ENCODE assay signal across 8 cellular contexts in genomic region chr12:112013601-112014402, GRCh38. TPM values are rescaled to one million over a fixed set of nuclear protein-coding genes. Genes with fewer than 3 reads are reported as not detected.
DNase-seq lines count a peak whose midpoint lies in the region; ATAC-seq, FAIRE-seq and TF ChIP-seq lines count a peak whose summit lies in the region.

No MANE protein-coding gene starts in this region.

- H3K27ac ChIP-seq in A549 (peak overlapping the region; percentile 93 to 96), mesendoderm (ENCODE audit: low read depth, low read length) (peak overlapping the region; percentile 79)
- H3K27ac ChIP-seq in effector memory CD4-positive, alpha-beta T cell (ENCODE audit: insufficient read depth, low read length, poor library complexity, severe bottlenecking) = peak overlapping the region; percentile 81

- H3K9ac ChIP-seq in mesendoderm (ENCODE audit: low read length) = peak overlapping the region; percentile 80

- no peak overlapping the region for H4K8ac ChIP-seq in mesendoderm (ENCODE audit: low read depth, low read length)

- peak overlapping the region; percentile 34 for H3K18ac ChIP-seq in mesendoderm (ENCODE audit: low read length)

- WGBS in A549 (ENCODE audit: missing lambda C conversion rate) = 2% methylated on average over 43 of the region's 54 CpGs
- no CpG with 5 or more reads among the region's 54 CpGs for WGBS in mesendoderm (ENCODE audit: extremely low coverage, insufficient coverage, low lambda C conversion rate)

- peak overlapping the region; percentile 98 for H3K4me3 Mint-ChIP-seq in activated CD8-positive, alpha-beta T cell treated with anti-CD3 and anti-CD28 coated beads for 36 hours

- intact Hi-C loops in activated CD8-positive, alpha-beta T cell treated with anti-CD3 and anti-CD28 coated beads for 36 hours (cut with micrococcal nuclease) = loop anchor here (5.0 kb wide), 1 partner anchor 67 kb away; no protein-coding TSS in a partner anchor

- TF ChIP-seq RAD21 in A549 (conservative IDR thresholded peaks at IDR 0.05 in 1 of 2, IDR thresholded peaks at IDR 0.05 in 1 of 2) = no peak

- peaks cover 43% of the 10 kb centered on the region for H3K79me2 ChIP-seq in mesendoderm (ENCODE audit: control insufficient read depth, insufficient read depth, low read length)

- H3K23ac ChIP-seq in mesendoderm (ENCODE audit: low read length) = peak overlapping the region; percentile 67

- no peak overlapping the region for H2AK5ac ChIP-seq in mesendoderm (ENCODE audit: low read length)

- H3K4me2 ChIP-seq in A549 (peak overlapping the region; percentile 93), mesendoderm (ENCODE audit: low read length) (peak overlapping the region; percentile 68)

- H3K4me1 ChIP-seq in A549 = peaks cover 30% of the 10 kb centered on the region
- H3K4me1 ChIP-seq in effector memory CD4-positive, alpha-beta T cell (ENCODE audit: control insufficient read depth, insufficient read depth, low read length, poor library complexity, severe bottlenecking) = peaks cover 45% of the 10 kb centered on the region
- peaks cover 2% of the 10 kb centered on the region for H3K4me1 ChIP-seq in mesendoderm (ENCODE audit: control insufficient read depth, low read depth, low read length)

- no peaks in the 10 kb centered on the region for H3K27me3 ChIP-seq in effector memory CD4-positive, alpha-beta T cell (replicated peaks; ENCODE audit: control insufficient read depth, insufficient read depth, low read length, poor library complexity, severe bottlenecking)
- H3K27me3 ChIP-seq in mesendoderm (ENCODE audit: insufficient read depth, low read length, poor library complexity) = no peaks in the 10 kb centered on the region

- no peak overlapping the region for H2BK15ac ChIP-seq in mesendoderm (replicated peaks; ENCODE audit: low read depth)

- peaks cover 53% of the 10 kb centered on the region for H3K4me1 Mint-ChIP-seq in activated CD8-positive, alpha-beta T cell treated with anti-CD3 and anti-CD28 coated beads for 36 hours (ENCODE audit: low read depth)

- DNase-seq in A549 (ENCODE audit: low read depth in 1 of 2, low spot score in 1 of 2) (peak; percentile 44 to 89), NCI-H748 (lab: John Stamatoyannopoulos, UW; ENCODE audit: unreplicated experiment) (peak; percentile 86), mesendoderm (peak; percentile 91)
- DNase-seq in activated CD8-positive, alpha-beta T cell treated with anti-CD3 and anti-CD28 coated beads for 36 hours = peak; percentile 86
- DNase-seq in effector memory CD4-positive, alpha-beta T cell = peak; percentile 46 to 60 (median 58)
- peak; percentile 17 for DNase-seq in stimulated activated CD8-positive, alpha-beta memory T cell treated with anti-CD3 and anti-CD28 coated beads, Interleukin-15, amount 100 ng/mL, for 24 hours (ENCODE audit: low read depth)

- no peak for TF ChIP-seq CTCF in A549 (IDR thresholded peaks at IDR 0.05)
- TF ChIP-seq CTCF in activated CD8-positive, alpha-beta T cell treated with anti-CD3 and anti-CD28 coated beads for 36 hours (IDR thresholded peaks at IDR 0.05) = peak; percentile 39

- H3K36me3 Mint-ChIP-seq in activated CD8-positive, alpha-beta T cell treated with anti-CD3 and anti-CD28 coated beads for 36 hours (ENCODE audit: low read depth) = peaks cover 55% of the 10 kb centered on the region

- H4K5ac ChIP-seq in mesendoderm (ENCODE audit: low read length) = no peak overlapping the region

- TF ChIP-seq EP300 in A549 (IDR thresholded peaks at IDR 0.05) = no peak

- TF ChIP-seq POLR2A in A549 (IDR thresholded peaks at IDR 0.05; ENCODE audit: low read length) = peak; percentile 55

- H3K36me3 ChIP-seq in effector memory CD4-positive, alpha-beta T cell (ENCODE audit: control insufficient read depth, insufficient read depth, low read length) = peaks cover 16% of the 10 kb centered on the region
- no peaks in the 10 kb centered on the region for H3K36me3 ChIP-seq in mesendoderm (ENCODE audit: control insufficient read depth, insufficient read depth, low read length)

- no peaks in the 10 kb centered on the region for H3K9me3 ChIP-seq in A549
- H3K9me3 ChIP-seq in effector memory CD4-positive, alpha-beta T cell (ENCODE audit: control insufficient read depth, low read length) = no peaks in the 10 kb centered on the region

- ATAC-seq in A549 (peak; percentile 75 to 78), GM18907 (IDR thresholded peaks at IDR 0.05; ENCODE audit: unreplicated experiment) (peak; percentile 28), HG03439 (IDR thresholded peaks at IDR 0.05; ENCODE audit: unreplicated experiment) (peak; percentile 38)
- peak; percentile 48 for ATAC-seq in activated CD8-positive, alpha-beta T cell treated with anti-CD3 and anti-CD28 coated beads for 36 hours

- H3K4me3 ChIP-seq in A549 = peak overlapping the region; percentile 86
- H3K4me3 ChIP-seq in effector memory CD4-positive, alpha-beta T cell (ENCODE audit: insufficient read depth, low read depth, low read length, poor library complexity, severe bottlenecking) = peak overlapping the region; percentile 87
- H3K4me3 ChIP-seq in mesendoderm (ENCODE audit: low read length) = peak overlapping the region; percentile 53

- H3K79me1 ChIP-seq in mesendoderm (ENCODE audit: low read length) = peaks cover 19% of the 10 kb centered on the region

- H2BK5ac ChIP-seq in mesendoderm (ENCODE audit: low read length) = peak overlapping the region; percentile 29

- POLR2A ChIA-PET in A549 (lab: Yijun Ruan, JAX) = interaction anchor here (0.5 to 2.9 kb wide), 13 partner anchors 9 to 172 kb away, joined by 3 to 22 read pairs (median 3); partner anchors contain the start of gene MAPKAPK5
- POLR2A ChIA-PET in activated CD8-positive, alpha-beta T cell treated with anti-CD3 and anti-CD28 coated beads for 36 hours (lab: Charles Lee) = interaction anchor here (0.6 to 4.4 kb wide), 29 partner anchors 10 to 370 kb away, joined by 3 to 32 read pairs (median 4); partner anchors contain the start of genes MAPKAPK5, NAA25 and TRAFD1

- no peak overlapping the region for H2BK120ac ChIP-seq in mesendoderm (ENCODE audit: low read depth, low read length)

- peak overlapping the region; percentile 98 for H3K27ac Mint-ChIP-seq in activated CD8-positive, alpha-beta T cell treated with anti-CD3 and anti-CD28 coated beads for 36 hours

- no peaks in the 10 kb centered on the region for H3K27me3 Mint-ChIP-seq in activated CD8-positive, alpha-beta T cell treated with anti-CD3 and anti-CD28 coated beads for 36 hours

- H3K56ac ChIP-seq in mesendoderm (ENCODE audit: low read length) = peak overlapping the region; percentile 86

- FAIRE-seq in A549 (lab: Jason Lieb, UNC) = no peak

- no peaks in the 10 kb centered on the region for H3K9me3 Mint-ChIP-seq in activated CD8-positive, alpha-beta T cell treated with anti-CD3 and anti-CD28 coated beads for 36 hours

- H3K4ac ChIP-seq in mesendoderm (ENCODE audit: low read depth, low read length) = peak overlapping the region; percentile 17

- CTCF ChIA-PET in A549 (lab: Yijun Ruan, JAX) = interaction anchor here (0.6 to 3.8 kb wide), 17 partner anchors 9 to 373 kb away, joined by 3 to 19 read pairs (median 3); no protein-coding TSS in a partner anchor
- CTCF ChIA-PET in activated CD8-positive, alpha-beta T cell treated with anti-CD3 and anti-CD28 coated beads for 36 hours (lab: Charles Lee) = interaction anchor here (0.8 to 3.5 kb wide), 13 partner anchors 9 to 373 kb away, joined by 3 to 31 read pairs (median 5); no protein-coding TSS in a partner anchor

TF ChIP-seq in A549, 52 proteins besides CTCF, POLR2A, EP300 and RAD21 (continues in another document):
- TF ChIP-seq RFX5 (IDR thresholded peaks at IDR 0.05) (no peak), TFCP2L1 (CRISPR knock-in tag; IDR thresholded peaks at IDR 0.05) (peak; percentile 75; the same call in 1 of the 2 replicates), HDAC2 (IDR thresholded peaks at IDR 0.05) (peak; percentile 74; the same call in 1 of the 2 replicates), SMC3 (IDR thresholded peaks at IDR 0.05) (no peak), RNF2 (IDR thresholded peaks at IDR 0.05; ENCODE audit: borderline replicate concordance, low read depth) (no peak), NPAS2 (CRISPR knock-in tag; IDR thresholded peaks at IDR 0.05; ENCODE audit: borderline replicate concordance) (no peak), MYC (IDR thresholded peaks at IDR 0.05; ENCODE audit: borderline replicate concordance, low read length) (no peak; the same call in 1 of the 2 replicates), HEYL (CRISPR knock-in tag; IDR thresholded peaks at IDR 0.05) (no peak), ZFP36 (IDR thresholded peaks at IDR 0.05; ENCODE audit: borderline replicate concordance, partially characterized antibody) (no peak), BCL3 (IDR thresholded peaks at IDR 0.05) (peak; percentile 1; the same call in 1 of the 3 replicates)

RNA-seq across cellular contexts. Expression of gene ERP29, which starts 0.6 kb away (rescaled TPM):
- polyA plus RNA-seq in A549 (2011; rRNA removed) = 87.3 and 115 TPM in 2 replicates
- polyA plus RNA-seq in A549 (2012; cell fraction: cytosol; rRNA removed) = 96.2 and 103 TPM in 2 replicates
- 70.3 and 74.3 TPM in 2 replicates for polyA plus RNA-seq in A549 (2012; cell fraction: nucleus; rRNA removed)
- polyA plus RNA-seq in A549 (2017; fragmentation: RNase III; extraction: RNeasy Plus Mini Kit Qiagen cat#74134 plus additional on column Dnase treatment) = 138 to 161 TPM (median 157 TPM) in 3 replicates
- polyA minus RNA-seq in A549 (2011; rRNA and poly(A)+ RNA removed) = 21.3 and 23.4 TPM in 2 replicates
- total RNA-seq in activated CD8-positive, alpha-beta T cell treated with anti-CD3 and anti-CD28 coated beads for 36 hours = 10 to 100 TPM; 82.9 to 83.7 TPM
- 115 TPM for polyA plus RNA-seq in mesendoderm (2013, experiment 1 of 2)
- polyA plus RNA-seq in mesendoderm (2013, experiment 2 of 2) = 111 TPM

RNA-seq across cellular contexts. Expression of gene TMEM116, which starts 0.8 kb away (rescaled TPM):
- 22.4 and 25.3 TPM in 2 replicates for polyA plus RNA-seq in A549 (2011; rRNA removed)
- 9.6 and 12.2 TPM in 2 replicates for polyA plus RNA-seq in A549 (2012; cell fraction: cytosol; rRNA removed)
- 5.6 and 12.3 TPM in 2 replicates for polyA plus RNA-seq in A549 (2012; cell fraction: nucleus; rRNA removed)
- polyA plus RNA-seq in A549 (2017; fragmentation: RNase III; extraction: RNeasy Plus Mini Kit Qiagen cat#74134 plus additional on column Dnase treatment) = 10.6 to 11.6 TPM (median 11.0 TPM) in 3 replicates
- polyA minus RNA-seq in A549 (2011; rRNA and poly(A)+ RNA removed) = 19.4 and 19.8 TPM in 2 replicates
- total RNA-seq in activated CD8-positive, alpha-beta T cell treated with anti-CD3 and anti-CD28 coated beads for 36 hours = 10 to 100 TPM; 13.8 to 16.3 TPM
- polyA plus RNA-seq in mesendoderm (2013, experiment 1 of 2) = 5.4 TPM
- polyA plus RNA-seq in mesendoderm (2013, experiment 2 of 2) = 5.1 TPM

Comparison
In these comparisons a context has a peak if more than half of its experiments do, and no peak if none do; other contexts are left out.
1. Peak in every context shown above with its lines: DNase-seq, ATAC-seq, H3K4me3 ChIP-seq and H3K27ac ChIP-seq.
2. DNase-seq: peak in every context shown above with its lines; median percentile 91 in mesendoderm; 86 in NCI-H748; 86 in activated CD8-positive, alpha-beta T cell treated with anti-CD3 and anti-CD28 coated beads for 36 hours; 66 in A549; 58 in effector memory CD4-positive, alpha-beta T cell; 17 in stimulated activated CD8-positive, alpha-beta memory T cell treated with anti-CD3 and anti-CD28 coated beads, Interleukin-15, amount 100 ng/mL, for 24 hours.